In genomic region chr1:27591622-27592021, GRCh38 we compare ENCODE assay signal across 1 cellular context.
TF ChIP-seq lines count a peak whose summit lies in the region.

No MANE protein-coding gene starts in this region.

TF ChIP-seq in neural cell, 6 proteins besides CTCF, POLR2A, EP300 and RAD21 (continued from another document):
- TF ChIP-seq REST (IDR thresholded peaks at IDR 0.05; ENCODE audit: borderline replicate concordance), result no peak
